1 cellular context compared by ENCODE assay signal in the genomic region with DNA sequence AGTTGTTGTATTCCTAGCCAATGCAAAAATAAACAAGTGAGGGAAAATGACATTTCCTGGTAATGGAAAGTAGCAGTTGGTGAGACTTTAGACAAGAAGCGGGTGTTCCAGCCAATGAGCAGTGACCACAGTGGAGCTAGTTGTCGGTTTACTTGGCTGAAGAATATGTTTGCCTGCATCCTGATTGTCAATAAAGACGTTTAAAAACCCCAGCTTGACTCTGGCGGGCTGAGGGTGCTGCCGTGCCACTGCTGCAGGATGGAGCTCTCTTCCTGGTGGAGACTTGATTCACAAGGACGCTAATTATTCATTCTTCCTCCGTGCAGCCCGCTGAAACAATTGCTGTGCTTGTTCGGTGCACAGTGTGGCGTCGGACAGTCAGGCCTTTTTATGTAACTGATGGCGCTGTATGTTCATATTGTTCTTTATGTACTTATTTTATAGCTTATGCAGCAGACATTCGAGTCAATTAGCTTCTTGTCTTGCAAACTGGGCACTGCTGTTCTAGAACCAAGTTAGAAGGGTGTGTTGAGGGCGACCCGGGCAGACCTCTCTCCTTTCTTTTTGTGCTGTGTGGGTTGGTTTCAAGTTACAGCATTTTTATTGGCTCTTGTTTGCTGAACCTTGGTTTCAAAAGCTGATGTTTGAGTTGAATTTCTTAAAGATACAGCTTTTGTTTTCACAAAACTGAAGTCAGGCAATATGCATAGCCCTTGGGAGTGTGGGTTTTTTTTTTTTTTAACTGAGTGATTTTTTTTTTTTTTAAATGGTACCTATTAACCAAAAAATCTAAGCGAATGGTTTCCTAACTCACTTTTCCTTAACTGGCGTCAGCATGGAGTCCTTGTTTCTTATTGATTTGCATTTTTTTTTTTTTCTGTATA.
A peak's percentile ranks its signal among the peaks of the same experiment; 100 is the strongest.
TF ChIP-seq lines count a peak whose summit lies in the region.

No MANE protein-coding gene starts in this region.

TF ChIP-seq in HepG2, 621 proteins besides CTCF, POLR2A, EP300 and RAD21 (continued from another document and continues in another):
- TF ChIP-seq, protein P1, sequence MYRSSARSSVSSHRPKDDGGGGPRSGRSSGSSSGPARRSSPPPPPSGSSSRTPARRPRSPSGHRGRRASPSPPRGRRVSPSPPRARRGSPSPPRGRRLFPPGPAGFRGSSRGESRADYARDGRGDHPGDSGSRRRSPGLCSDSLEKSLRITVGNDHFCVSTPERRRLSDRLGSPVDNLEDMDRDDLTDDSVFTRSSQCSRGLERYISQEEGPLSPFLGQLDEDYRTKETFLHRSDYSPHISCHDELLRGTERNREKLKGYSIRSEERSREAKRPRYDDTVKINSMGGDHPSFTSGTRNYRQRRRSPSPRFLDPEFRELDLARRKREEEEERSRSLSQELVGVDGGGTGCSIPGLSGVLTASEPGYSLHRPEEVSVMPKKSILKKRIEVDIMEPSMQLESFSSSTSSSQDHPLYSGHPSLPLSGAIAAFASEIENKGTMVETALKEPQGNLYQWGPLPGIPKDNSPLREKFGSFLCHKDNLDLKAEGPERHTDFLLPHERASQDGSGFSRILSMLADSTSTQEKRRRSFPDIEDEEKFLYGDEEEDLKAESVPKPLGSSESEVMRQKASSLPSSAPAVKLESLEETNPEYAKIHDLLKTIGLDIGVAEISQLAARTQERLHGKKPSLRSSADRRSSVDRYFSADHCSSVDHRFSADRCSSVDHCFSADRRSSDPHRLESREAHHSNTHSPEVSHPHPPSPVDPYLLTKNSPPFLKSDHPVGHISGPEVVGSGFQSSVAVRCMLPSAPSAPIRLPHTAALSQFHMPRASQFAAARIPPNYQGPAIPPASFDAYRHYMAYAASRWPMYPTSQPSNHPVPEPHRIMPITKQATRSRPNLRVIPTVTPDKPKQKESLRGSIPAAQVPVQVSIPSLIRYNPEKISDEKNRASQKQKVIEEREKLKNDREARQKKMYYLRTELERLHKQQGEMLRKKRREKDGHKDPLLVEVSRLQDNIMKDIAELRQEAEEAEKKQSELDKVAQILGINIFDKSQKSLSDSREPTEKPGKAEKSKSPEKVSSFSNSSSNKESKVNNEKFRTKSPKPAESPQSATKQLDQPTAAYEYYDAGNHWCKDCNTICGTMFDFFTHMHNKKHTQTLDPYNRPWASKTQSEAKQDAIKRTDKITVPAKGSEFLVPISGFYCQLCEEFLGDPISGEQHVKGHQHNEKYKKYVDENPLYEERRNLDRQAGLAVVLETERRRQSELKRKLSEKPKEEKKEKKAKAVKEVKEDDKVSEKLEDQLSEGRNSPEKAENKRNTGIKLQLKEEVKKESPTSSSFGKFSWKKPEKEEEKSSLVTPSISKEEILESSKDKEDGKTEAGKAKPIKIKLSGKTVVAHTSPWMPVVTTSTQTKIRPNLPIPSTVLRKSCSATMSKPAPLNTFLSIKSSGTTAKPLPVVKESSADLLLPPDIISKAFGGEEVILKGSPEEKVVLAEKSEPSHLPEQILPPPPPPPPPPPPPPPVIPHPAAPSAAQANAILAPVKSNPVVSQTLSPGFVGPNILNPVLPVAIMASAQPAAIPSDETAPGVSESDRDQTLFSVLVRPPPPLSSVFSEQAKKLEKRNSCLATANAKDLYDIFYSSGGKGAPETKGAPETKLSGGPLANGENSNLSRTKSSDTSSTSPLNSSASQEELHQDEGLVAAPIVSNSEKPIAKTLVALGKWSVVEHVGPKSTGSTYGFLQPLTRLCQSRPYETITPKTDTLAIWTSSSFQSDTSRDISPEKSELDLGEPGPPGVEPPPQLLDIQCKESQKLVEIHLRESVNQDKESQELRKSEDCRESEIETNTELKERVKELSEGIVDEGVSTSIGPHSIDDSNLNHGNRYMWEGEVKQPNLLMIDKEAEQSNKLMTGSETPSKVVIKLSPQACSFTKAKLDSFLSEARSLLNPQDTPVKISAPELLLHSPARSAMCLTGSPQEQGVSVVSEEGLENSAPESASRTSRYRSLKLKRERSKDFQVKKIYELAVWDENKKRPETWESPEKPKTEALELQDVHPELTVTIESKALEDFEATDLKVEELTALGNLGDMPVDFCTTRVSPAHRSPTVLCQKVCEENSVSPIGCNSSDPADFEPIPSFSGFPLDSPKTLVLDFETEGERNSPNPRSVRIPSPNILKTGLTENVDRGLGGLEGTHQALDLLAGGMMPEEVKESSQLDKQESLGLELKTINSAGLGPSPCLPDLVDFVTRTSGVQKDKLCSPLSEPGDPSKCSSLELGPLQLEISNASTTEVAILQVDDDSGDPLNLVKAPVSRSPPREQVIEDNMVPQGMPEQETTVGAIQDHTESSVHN (CRISPR knock-in tag; IDR thresholded peaks at IDR 0.05), result no peak
- TF ChIP-seq IKZF1 (IDR thresholded peaks at IDR 0.05) (no peak), KLF9 (CRISPR knock-in tag; IDR thresholded peaks at IDR 0.05; ENCODE audit: low read depth) (no peak), NAIF1 (CRISPR knock-in tag; IDR thresholded peaks at IDR 0.05; ENCODE audit: borderline replicate concordance) (no peak), HDAC1 (CRISPR knock-in tag; IDR thresholded peaks at IDR 0.05) (peak; percentile 39; the same call in 1 of the 2 replicates), NFYC (CRISPR knock-in tag; IDR thresholded peaks at IDR 0.05) (peak; percentile 62), ZNF460 (CRISPR knock-in tag; IDR thresholded peaks at IDR 0.05; ENCODE audit: borderline replicate concordance) (no peak), ZNF251 (CRISPR knock-in tag; IDR thresholded peaks at IDR 0.05) (no peak), PTBP1 (IDR thresholded peaks at IDR 0.05; ENCODE audit: low read depth, low read length, poor library complexity, severe bottlenecking) (no peak), DNMT1 (CRISPR knock-in tag; IDR thresholded peaks at IDR 0.05) (no peak), ZNF451 (CRISPR knock-in tag; IDR thresholded peaks at IDR 0.05) (no peak), KLF6 (CRISPR knock-in tag; IDR thresholded peaks at IDR 0.05) (0 out of 2 replicates have a peak, but pooled peaks have one; percentile 38), TBX3 (IDR thresholded peaks at IDR 0.05; ENCODE audit: borderline replicate concordance) (no peak), MTF1 (CRISPR knock-in tag; IDR thresholded peaks at IDR 0.05) (no peak), KLF15 (CRISPR knock-in tag; IDR thresholded peaks at IDR 0.05; ENCODE audit: borderline replicate concordance) (no peak)
- TF ChIP-seq, protein P2, sequence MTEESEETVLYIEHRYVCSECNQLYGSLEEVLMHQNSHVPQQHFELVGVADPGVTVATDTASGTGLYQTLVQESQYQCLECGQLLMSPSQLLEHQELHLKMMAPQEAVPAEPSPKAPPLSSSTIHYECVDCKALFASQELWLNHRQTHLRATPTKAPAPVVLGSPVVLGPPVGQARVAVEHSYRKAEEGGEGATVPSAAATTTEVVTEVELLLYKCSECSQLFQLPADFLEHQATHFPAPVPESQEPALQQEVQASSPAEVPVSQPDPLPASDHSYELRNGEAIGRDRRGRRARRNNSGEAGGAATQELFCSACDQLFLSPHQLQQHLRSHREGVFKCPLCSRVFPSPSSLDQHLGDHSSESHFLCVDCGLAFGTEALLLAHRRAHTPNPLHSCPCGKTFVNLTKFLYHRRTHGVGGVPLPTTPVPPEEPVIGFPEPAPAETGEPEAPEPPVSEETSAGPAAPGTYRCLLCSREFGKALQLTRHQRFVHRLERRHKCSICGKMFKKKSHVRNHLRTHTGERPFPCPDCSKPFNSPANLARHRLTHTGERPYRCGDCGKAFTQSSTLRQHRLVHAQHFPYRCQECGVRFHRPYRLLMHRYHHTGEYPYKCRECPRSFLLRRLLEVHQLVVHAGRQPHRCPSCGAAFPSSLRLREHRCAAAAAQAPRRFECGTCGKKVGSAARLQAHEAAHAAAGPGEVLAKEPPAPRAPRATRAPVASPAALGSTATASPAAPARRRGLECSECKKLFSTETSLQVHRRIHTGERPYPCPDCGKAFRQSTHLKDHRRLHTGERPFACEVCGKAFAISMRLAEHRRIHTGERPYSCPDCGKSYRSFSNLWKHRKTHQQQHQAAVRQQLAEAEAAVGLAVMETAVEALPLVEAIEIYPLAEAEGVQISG (CRISPR knock-in tag; IDR thresholded peaks at IDR 0.05), result no peak
- TF ChIP-seq, protein P3, sequence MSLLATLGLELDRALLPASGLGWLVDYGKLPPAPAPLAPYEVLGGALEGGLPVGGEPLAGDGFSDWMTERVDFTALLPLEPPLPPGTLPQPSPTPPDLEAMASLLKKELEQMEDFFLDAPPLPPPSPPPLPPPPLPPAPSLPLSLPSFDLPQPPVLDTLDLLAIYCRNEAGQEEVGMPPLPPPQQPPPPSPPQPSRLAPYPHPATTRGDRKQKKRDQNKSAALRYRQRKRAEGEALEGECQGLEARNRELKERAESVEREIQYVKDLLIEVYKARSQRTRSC (CRISPR knock-in tag; IDR thresholded peaks at IDR 0.05; ENCODE audit: low read depth), result no peak
- TF ChIP-seq, protein P4, sequence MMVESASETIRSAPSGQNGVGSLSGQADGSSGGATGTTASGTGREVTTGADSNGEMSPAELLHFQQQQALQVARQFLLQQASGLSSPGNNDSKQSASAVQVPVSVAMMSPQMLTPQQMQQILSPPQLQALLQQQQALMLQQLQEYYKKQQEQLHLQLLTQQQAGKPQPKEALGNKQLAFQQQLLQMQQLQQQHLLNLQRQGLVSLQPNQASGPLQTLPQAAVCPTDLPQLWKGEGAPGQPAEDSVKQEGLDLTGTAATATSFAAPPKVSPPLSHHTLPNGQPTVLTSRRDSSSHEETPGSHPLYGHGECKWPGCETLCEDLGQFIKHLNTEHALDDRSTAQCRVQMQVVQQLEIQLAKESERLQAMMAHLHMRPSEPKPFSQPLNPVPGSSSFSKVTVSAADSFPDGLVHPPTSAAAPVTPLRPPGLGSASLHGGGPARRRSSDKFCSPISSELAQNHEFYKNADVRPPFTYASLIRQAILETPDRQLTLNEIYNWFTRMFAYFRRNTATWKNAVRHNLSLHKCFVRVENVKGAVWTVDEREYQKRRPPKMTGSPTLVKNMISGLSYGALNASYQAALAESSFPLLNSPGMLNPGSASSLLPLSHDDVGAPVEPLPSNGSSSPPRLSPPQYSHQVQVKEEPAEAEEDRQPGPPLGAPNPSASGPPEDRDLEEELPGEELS (CRISPR knock-in tag; IDR thresholded peaks at IDR 0.05), result peak; percentile 57; the same call in 1 of the 2 replicates
- TF ChIP-seq, protein P5, sequence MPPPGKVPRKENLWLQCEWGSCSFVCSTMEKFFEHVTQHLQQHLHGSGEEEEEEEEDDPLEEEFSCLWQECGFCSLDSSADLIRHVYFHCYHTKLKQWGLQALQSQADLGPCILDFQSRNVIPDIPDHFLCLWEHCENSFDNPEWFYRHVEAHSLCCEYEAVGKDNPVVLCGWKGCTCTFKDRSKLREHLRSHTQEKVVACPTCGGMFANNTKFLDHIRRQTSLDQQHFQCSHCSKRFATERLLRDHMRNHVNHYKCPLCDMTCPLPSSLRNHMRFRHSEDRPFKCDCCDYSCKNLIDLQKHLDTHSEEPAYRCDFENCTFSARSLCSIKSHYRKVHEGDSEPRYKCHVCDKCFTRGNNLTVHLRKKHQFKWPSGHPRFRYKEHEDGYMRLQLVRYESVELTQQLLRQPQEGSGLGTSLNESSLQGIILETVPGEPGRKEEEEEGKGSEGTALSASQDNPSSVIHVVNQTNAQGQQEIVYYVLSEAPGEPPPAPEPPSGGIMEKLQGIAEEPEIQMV (CRISPR knock-in tag; IDR thresholded peaks at IDR 0.05; ENCODE audit: low read depth), result no peak
- TF ChIP-seq, protein P6, sequence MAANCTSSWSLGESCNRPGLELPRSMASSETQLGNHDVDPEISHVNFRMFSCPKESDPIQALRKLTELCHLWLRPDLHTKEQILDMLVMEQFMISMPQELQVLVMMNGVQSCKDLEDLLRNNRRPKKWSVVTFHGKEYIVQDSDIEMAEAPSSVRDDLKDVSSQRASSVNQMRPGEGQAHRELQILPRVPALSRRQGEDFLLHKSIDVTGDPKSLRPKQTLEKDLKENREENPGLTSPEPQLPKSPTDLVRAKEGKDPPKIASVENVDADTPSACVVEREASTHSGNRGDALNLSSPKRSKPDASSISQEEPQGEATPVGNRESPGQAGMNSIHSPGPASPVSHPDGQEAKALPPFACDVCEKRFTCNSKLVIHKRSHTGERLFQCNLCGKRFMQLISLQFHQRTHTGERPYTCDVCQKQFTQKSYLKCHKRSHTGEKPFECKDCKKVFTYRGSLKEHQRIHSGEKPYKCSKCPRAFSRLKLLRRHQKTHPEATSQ (CRISPR knock-in tag; IDR thresholded peaks at IDR 0.05; ENCODE audit: borderline replicate concordance), result no peak
- TF ChIP-seq, protein P7, sequence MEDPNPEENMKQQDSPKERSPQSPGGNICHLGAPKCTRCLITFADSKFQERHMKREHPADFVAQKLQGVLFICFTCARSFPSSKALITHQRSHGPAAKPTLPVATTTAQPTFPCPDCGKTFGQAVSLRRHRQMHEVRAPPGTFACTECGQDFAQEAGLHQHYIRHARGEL (CRISPR knock-in tag; IDR thresholded peaks at IDR 0.05), result no peak
- TF ChIP-seq, protein P8, sequence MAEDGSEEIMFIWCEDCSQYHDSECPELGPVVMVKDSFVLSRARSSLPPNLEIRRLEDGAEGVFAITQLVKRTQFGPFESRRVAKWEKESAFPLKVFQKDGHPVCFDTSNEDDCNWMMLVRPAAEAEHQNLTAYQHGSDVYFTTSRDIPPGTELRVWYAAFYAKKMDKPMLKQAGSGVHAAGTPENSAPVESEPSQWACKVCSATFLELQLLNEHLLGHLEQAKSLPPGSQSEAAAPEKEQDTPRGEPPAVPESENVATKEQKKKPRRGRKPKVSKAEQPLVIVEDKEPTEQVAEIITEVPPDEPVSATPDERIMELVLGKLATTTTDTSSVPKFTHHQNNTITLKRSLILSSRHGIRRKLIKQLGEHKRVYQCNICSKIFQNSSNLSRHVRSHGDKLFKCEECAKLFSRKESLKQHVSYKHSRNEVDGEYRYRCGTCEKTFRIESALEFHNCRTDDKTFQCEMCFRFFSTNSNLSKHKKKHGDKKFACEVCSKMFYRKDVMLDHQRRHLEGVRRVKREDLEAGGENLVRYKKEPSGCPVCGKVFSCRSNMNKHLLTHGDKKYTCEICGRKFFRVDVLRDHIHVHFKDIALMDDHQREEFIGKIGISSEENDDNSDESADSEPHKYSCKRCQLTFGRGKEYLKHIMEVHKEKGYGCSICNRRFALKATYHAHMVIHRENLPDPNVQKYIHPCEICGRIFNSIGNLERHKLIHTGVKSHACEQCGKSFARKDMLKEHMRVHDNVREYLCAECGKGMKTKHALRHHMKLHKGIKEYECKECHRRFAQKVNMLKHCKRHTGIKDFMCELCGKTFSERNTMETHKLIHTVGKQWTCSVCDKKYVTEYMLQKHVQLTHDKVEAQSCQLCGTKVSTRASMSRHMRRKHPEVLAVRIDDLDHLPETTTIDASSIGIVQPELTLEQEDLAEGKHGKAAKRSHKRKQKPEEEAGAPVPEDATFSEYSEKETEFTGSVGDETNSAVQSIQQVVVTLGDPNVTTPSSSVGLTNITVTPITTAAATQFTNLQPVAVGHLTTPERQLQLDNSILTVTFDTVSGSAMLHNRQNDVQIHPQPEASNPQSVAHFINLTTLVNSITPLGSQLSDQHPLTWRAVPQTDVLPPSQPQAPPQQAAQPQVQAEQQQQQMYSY (CRISPR knock-in tag; IDR thresholded peaks at IDR 0.05), result no peak
- TF ChIP-seq, protein P9, sequence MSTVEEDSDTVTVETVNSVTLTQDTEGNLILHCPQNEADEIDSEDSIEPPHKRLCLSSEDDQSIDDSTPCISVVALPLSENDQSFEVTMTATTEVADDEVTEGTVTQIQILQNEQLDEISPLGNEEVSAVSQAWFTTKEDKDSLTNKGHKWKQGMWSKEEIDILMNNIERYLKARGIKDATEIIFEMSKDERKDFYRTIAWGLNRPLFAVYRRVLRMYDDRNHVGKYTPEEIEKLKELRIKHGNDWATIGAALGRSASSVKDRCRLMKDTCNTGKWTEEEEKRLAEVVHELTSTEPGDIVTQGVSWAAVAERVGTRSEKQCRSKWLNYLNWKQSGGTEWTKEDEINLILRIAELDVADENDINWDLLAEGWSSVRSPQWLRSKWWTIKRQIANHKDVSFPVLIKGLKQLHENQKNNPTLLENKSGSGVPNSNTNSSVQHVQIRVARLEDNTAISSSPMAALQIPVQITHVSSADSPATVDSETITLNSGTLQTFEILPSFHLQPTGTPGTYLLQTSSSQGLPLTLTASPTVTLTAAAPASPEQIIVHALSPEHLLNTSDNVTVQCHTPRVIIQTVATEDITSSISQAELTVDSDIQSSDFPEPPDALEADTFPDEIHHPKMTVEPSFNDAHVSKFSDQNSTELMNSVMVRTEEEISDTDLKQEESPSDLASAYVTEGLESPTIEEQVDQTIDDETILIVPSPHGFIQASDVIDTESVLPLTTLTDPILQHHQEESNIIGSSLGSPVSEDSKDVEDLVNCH (CRISPR knock-in tag; IDR thresholded peaks at IDR 0.05), result no peak
